In the genomic region with DNA sequence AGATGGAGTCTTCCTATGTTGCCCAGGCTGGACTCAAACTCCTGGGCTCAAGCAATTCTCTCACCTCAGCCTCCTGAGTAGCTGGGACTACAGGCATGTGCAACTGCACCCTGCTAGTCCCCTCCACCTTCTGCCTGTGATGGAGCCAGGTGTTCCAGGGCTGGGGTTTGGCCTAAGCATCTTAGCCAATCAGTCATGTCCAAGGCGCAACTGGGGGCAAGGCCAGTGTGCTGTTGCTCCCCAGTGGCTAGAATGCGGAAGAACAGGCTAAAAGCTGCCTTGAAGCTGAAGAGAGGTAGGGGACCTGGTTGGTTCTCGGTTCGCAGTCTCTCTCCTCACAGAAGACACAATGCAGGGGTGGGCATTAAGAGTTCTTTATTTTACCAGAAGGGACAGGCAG, we compare ENCODE assay signal across 8 cellular contexts. TPM values are rescaled to one million over a fixed set of nuclear protein-coding genes. Genes with fewer than 3 reads are reported as not detected.
DNase-seq lines count a peak whose midpoint lies in the region; ATAC-seq and TF ChIP-seq lines count a peak whose summit lies in the region.

No MANE protein-coding gene starts in this region.

- no peak for TF ChIP-seq EP300 in gastroesophageal sphincter (IDR thresholded peaks at IDR 0.05)

- CTCF ChIA-PET in PC-9 (lab: Charles Lee) = interaction anchor here (0.5 to 2.0 kb wide), 7 partner anchors 17 to 239 kb away, joined by 3 to 12 read pairs (median 3); partner anchors contain the start of gene TLCD1

- no peak overlapping the region for H3K4me2 ChIP-seq in PC-9

- H3K36me3 ChIP-seq in PC-9 (ENCODE audit: low read depth) (no peaks in the 10 kb centered on the region), gastroesophageal sphincter (peaks cover 0 to 66% of the 10 kb centered on the region in 2 donors)

- no peaks in the 10 kb centered on the region for H3K27me3 Mint-ChIP-seq in type B pancreatic cell

- no peaks in the 10 kb centered on the region for H3K9me3 ChIP-seq in PC-9 (ENCODE audit: insufficient read depth, low read depth)
- no peaks in the 10 kb centered on the region for H3K9me3 ChIP-seq in gastroesophageal sphincter

- no peak overlapping the region for H3K4me3 ChIP-seq in AG09309 (ENCODE audit: control insufficient read depth, low read depth, low read length)
- H3K4me3 ChIP-seq in PC-9 = no peak overlapping the region
- H3K4me3 ChIP-seq in gastroesophageal sphincter = no peak overlapping the region

- TF ChIP-seq CTCF in AG09309 (IDR thresholded peaks at IDR 0.05; ENCODE audit: control insufficient read depth, insufficient read depth, low read depth, low read length, missing control alignments) (peak; percentile 48), PC-9 (conservative IDR thresholded peaks at IDR 0.05) (peak; percentile 68), type B pancreatic cell (conservative IDR thresholded peaks at IDR 0.05) (peak; percentile 60), gastroesophageal sphincter (IDR thresholded peaks at IDR 0.05) (peak in 2 of 4 experiments; percentile 38 to 42)

- WGBS in gastroesophageal sphincter (ENCODE audit: low coverage in 1 of 2), 2 donors = no CpG with 5 or more reads among the region's 4 CpGs

- BruUV-seq in PC-9 (replicated peaks; lab: Mats Ljungman, UMichigan) = no TSS peak

- H3F3A ChIP-seq in PC-9 (ENCODE audit: insufficient read depth, low read depth) = peaks cover 6% of the 10 kb centered on the region; the same call in 1 of the 2 replicates

- H3K9me2 ChIP-seq in PC-9 (ENCODE audit: insufficient read depth) = no peaks in the 10 kb centered on the region

- H2AFZ ChIP-seq in PC-9 = no peak overlapping the region

- no peaks in the 10 kb centered on the region for H3K9me3 Mint-ChIP-seq in type B pancreatic cell

- H3K27ac Mint-ChIP-seq in type B pancreatic cell = no peak overlapping the region

- no peak overlapping the region for H3K27ac ChIP-seq in PC-9
- H3K27ac ChIP-seq in gastroesophageal sphincter = no peak overlapping the region

- H4K20me1 ChIP-seq in PC-9 (ENCODE audit: insufficient read depth) = no peaks in the 10 kb centered on the region

- H3K27me3 ChIP-seq in PC-9 (ENCODE audit: insufficient read depth, low read depth) = no peaks in the 10 kb centered on the region
- no peaks in the 10 kb centered on the region for H3K27me3 ChIP-seq in gastroesophageal sphincter

- no peaks in the 10 kb centered on the region for H3K4me1 Mint-ChIP-seq in type B pancreatic cell (ENCODE audit: unreplicated experiment)

- no peaks in the 10 kb centered on the region for H3K79me2 ChIP-seq in PC-9 (ENCODE audit: low read depth)

- POLR2A ChIA-PET in PC-9 (lab: Charles Lee; ENCODE audit: unreplicated experiment) = interaction anchor here (0.6 kb wide), 1 partner anchor 161 kb away, joined by 5 read pairs; no protein-coding TSS in a partner anchor

- peaks cover 9% of the 10 kb centered on the region; the same call in 1 of the 2 replicates for H3K4me1 ChIP-seq in PC-9 (replicated peaks; ENCODE audit: insufficient read depth)
- no peaks in the 10 kb centered on the region for H3K4me1 ChIP-seq in gastroesophageal sphincter

- intact Hi-C loops in PC-9 (cut with micrococcal nuclease; ENCODE audit: unreplicated experiment) = loop anchor here (1.0 kb wide), 1 partner anchor 116 kb away; no protein-coding TSS in a partner anchor

- ATAC-seq in GM21529 (IDR thresholded peaks at IDR 0.05; ENCODE audit: unreplicated experiment) (no peak), HG03378 (IDR thresholded peaks at IDR 0.05; ENCODE audit: unreplicated experiment) (no peak), gastroesophageal sphincter (no peak)

- TF ChIP-seq POLR2A in gastroesophageal sphincter (IDR thresholded peaks at IDR 0.05) = no peak

- H3K36me3 Mint-ChIP-seq in type B pancreatic cell = peaks cover 9% of the 10 kb centered on the region

- no peak overlapping the region for H3K4me3 Mint-ChIP-seq in type B pancreatic cell

- DNase-seq in AG09309 (ENCODE audit: low read depth) = no peak
- peak; percentile 58 for DNase-seq in GM19238 (ENCODE audit: insufficient read length, low spot score)
- DNase-seq in PC-9 = peak; percentile 42 to 60
- DNase-seq in fibroblast of peridontal ligament (ENCODE audit: extremely low read depth) = peak; percentile 22
- no peak for DNase-seq in type B pancreatic cell (ENCODE audit: extremely low spot score, unreplicated experiment)

RNA-seq across cellular contexts. Expression of gene FLOT2, which starts 18.6 kb away (rescaled TPM):
- total RNA-seq in PC-9 (2021) (118 and 128 TPM in 2 replicates), type B pancreatic cell (ENCODE audit: low replicate concordance) (73.1 and 90.6 TPM in 2 replicates), gastroesophageal sphincter (100 to 1,000 TPM in 2 of 4 donors, 10 to 100 TPM in 2; 71.6 to 107 (median 91.2) TPM)

RNA-seq across cellular contexts. Expression of gene DHRS13, which starts 23.9 kb away (rescaled TPM):
- total RNA-seq in PC-9 (2021) = 15.8 and 17.5 TPM in 2 replicates
- total RNA-seq in type B pancreatic cell (ENCODE audit: low replicate concordance) = 19.3 and 20.4 TPM in 2 replicates
- total RNA-seq in gastroesophageal sphincter = 1 to 10 TPM; 3.9 to 6.5 (median 5.2) TPM

RNA-seq across cellular contexts. Expression of gene ERAL1, which starts 24.2 kb away (rescaled TPM):
- total RNA-seq in PC-9 (2021) (47.1 and 56.6 TPM in 2 replicates), type B pancreatic cell (ENCODE audit: low replicate concordance) (42.8 and 51.1 TPM in 2 replicates), gastroesophageal sphincter (10 to 100 TPM; 25.8 to 48.3 (median 29.2) TPM)

RNA-seq across cellular contexts. Expression of gene FAM222B, which starts 36.4 kb away (rescaled TPM):
- total RNA-seq in PC-9 (2021) (14.2 and 26.4 TPM in 2 replicates), type B pancreatic cell (ENCODE audit: low replicate concordance) (28.7 and 38.8 TPM in 2 replicates), gastroesophageal sphincter (10 to 100 TPM; 15.5 to 47.6 (median 21.6) TPM)

Comparison
In these comparisons a context has a peak if more than half of its experiments do, and no peak if none do; other contexts are left out.
1. DNase-seq: peak in GM19238 (single experiment), PC-9 (2 of 2) and fibroblast of peridontal ligament (single experiment); none in AG09309 (single experiment) and type B pancreatic cell (single experiment).